Comparison of ENCODE assay signal across 23 cellular contexts in the genomic region with DNA sequence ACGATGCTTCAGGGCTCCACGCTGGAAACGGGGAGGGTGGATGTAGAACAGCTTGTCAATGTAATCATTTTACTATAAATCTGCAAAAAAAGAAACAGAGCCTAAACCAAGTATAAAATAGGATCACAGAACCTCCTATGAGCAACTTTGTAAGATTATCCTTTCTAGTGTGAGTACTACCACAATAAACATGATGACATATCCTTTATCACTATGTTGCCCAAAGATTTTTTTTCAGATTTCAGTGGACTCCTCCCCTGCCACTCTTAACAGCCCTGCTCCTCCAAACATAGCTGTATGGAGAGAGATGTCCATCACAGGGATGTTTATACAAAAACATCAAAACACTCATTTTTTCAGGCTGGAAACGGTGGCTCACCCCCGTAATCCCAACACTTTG.
A peak's percentile ranks its signal among the peaks of the same experiment; 100 is the strongest.
DNase-seq lines count a peak whose midpoint lies in the region; ATAC-seq, FAIRE-seq and TF ChIP-seq lines count a peak whose summit lies in the region.
"Had no signal": no experiment of that assay in that cellular context is flagged by ENCODE, and none has a peak within 500 bp of the region (broad histone marks: within the 10 kb centered on the region; RNA-seq: fewer than 3 reads in every experiment).

No MANE protein-coding gene starts in this region.

- H3K9ac ChIP-seq in PC-3 (ENCODE audit: low read length) (peak overlapping the region; percentile 52), skeletal muscle satellite cell (ENCODE audit: low read depth, low read length) (peak overlapping the region; percentile 26), kidney (ENCODE audit: low read length in 2 of 2) (no peak overlapping the region)
- H3K9ac ChIP-seq: BLaER1 had no signal

- no peak for TF ChIP-seq CTCF in HEK293 (tag by site-specific recombination; IDR thresholded peaks at IDR 0.05)
- no peak for TF ChIP-seq CTCF in PC-3 (conservative IDR thresholded peaks at IDR 0.05; ENCODE audit: low read depth, low read length)
- TF ChIP-seq CTCF in kidney (IDR thresholded peaks at IDR 0.05; ENCODE audit: borderline replicate concordance, extremely low read depth, insufficient read depth) = no peak
- TF ChIP-seq CTCF in progenitor cell of endocrine pancreas (IDR thresholded peaks at IDR 0.05; ENCODE audit: unreplicated experiment) = no peak
- TF ChIP-seq CTCF in GM13976 (IDR thresholded peaks at IDR 0.05; ENCODE audit: borderline replicate concordance, control extremely low read depth, extremely low read depth, insufficient read depth, missing control alignments) = no peak

- H3K27me3 Mint-ChIP-seq in progenitor cell of endocrine pancreas = peaks cover 36% of the 10 kb centered on the region

- no peak for FAIRE-seq in kidney (lab: Jason Lieb, UNC)
- FAIRE-seq: A204.1, GM12891, H54 had no signal

- H3F3A ChIP-seq in PC-3 (ENCODE audit: low read length, unreplicated experiment) = no peaks in the 10 kb centered on the region

- H3K79me2 ChIP-seq in PC-3 (ENCODE audit: low read length) = no peaks in the 10 kb centered on the region

- peak; percentile 56 for ATAC-seq in PC-3
- no peak for ATAC-seq in GM21367 (IDR thresholded peaks at IDR 0.05; ENCODE audit: unreplicated experiment)
- ATAC-seq: CD8-positive, alpha-beta T cell had no signal

- H3K4me1 Mint-ChIP-seq in progenitor cell of endocrine pancreas (ENCODE audit: low read depth) = peaks cover 2% of the 10 kb centered on the region
- H3K4me1 Mint-ChIP-seq: B cell had no signal

- in situ Hi-C loops in GM13976 (cut with MboI; ENCODE audit: low sequenced_read_pairs, unreplicated experiment) = no loop called here

- H4K20me1 ChIP-seq in PC-3 (ENCODE audit: low read length) = no peaks in the 10 kb centered on the region
- H4K20me1 ChIP-seq: BLaER1 had no signal

- H3K4me2 ChIP-seq in PC-3 (ENCODE audit: low read length) = peak overlapping the region; percentile 68
- H3K4me2 ChIP-seq in skeletal muscle satellite cell (ENCODE audit: low read length) = no peak overlapping the region
- H3K4me2 ChIP-seq: BLaER1 had no signal

- H3K9me2 ChIP-seq in PC-3 (replicated peaks; ENCODE audit: low read length) = no peaks in the 10 kb centered on the region

- H3K27me3 ChIP-seq in PC-3 (ENCODE audit: low read length) (no peaks in the 10 kb centered on the region), skeletal muscle satellite cell (ENCODE audit: control insufficient read depth, insufficient read depth, low read length) (no peaks in the 10 kb centered on the region)
- H3K27me3 ChIP-seq: BLaER1 had no signal

- peaks cover 15% of the 10 kb centered on the region for H3K9me3 Mint-ChIP-seq in progenitor cell of endocrine pancreas (ENCODE audit: low read depth)
- H3K9me3 Mint-ChIP-seq: CD8-positive, alpha-beta T cell had no signal

- DNase-seq in PC-3 (peak; percentile 34), epithelial cell of prostate (ENCODE audit: low read depth, low spot score) (no peak), kidney (no peak), progenitor cell of endocrine pancreas (ENCODE audit: low spot score, unreplicated experiment) (no peak), GM13976 (ENCODE audit: low spot score) (no peak)
- DNase-seq: Caco-2; CD4-positive, CD25-positive, alpha-beta regulatory T cell; CD8-positive, alpha-beta T cell; DMS79; EL; GDM1; GOT3 had no signal

- H3K27ac ChIP-seq in HEK293 (ENCODE audit: extremely low read depth, low read depth, low read length) (no peak overlapping the region), PC-3 (ENCODE audit: low read length) (peak overlapping the region; percentile 88), epithelial cell of prostate (peak overlapping the region; percentile 90), kidney (ENCODE audit: low read depth in 2 of 2, low read length in 2 of 2) (no peak overlapping the region)
- H3K27ac ChIP-seq: 22Rv1, BLaER1, C4-2B had no signal

- H3K36me3 Mint-ChIP-seq in progenitor cell of endocrine pancreas (ENCODE audit: insufficient read depth) = no peaks in the 10 kb centered on the region
- H3K36me3 Mint-ChIP-seq: CD4-positive, CD25-positive, alpha-beta regulatory T cell; CD8-positive, alpha-beta T cell had no signal

- intact Hi-C loops in PC-3 (cut with micrococcal nuclease) = no loop called here
- intact Hi-C loops in kidney (cut with DNase I) = no loop called here

- H3K4me1 ChIP-seq in HEK293 (ENCODE audit: control insufficient read depth, insufficient read depth, low read length) (no peaks in the 10 kb centered on the region), PC-3 (ENCODE audit: insufficient read depth, low read length) (peaks cover 37% of the 10 kb centered on the region), skeletal muscle satellite cell (ENCODE audit: control insufficient read depth, insufficient read depth, low read length) (no peaks in the 10 kb centered on the region), kidney (ENCODE audit: control insufficient read depth in 1 of 2, insufficient read depth in 1 of 2, low read depth in 1 of 2, low read length in 2 of 2) (no peaks in the 10 kb centered on the region)
- H3K4me1 ChIP-seq: HAP-1 had no signal

- no TSS peak for BruUV-seq in PC-3 (replicated peaks; lab: Mats Ljungman, UMichigan)

- POLR2A ChIA-PET in HEK293 (lab: Yijun Ruan, JAX) (no interaction called here), PC-3 (lab: Charles Lee; ENCODE audit: unreplicated experiment) (interaction anchor here (0.6 kb wide), 1 partner anchor 31 kb away, joined by 4 read pairs; no protein-coding TSS in a partner anchor)

- H3K9me3 ChIP-seq in HEK293 (ENCODE audit: control insufficient read depth, insufficient read depth, low read depth, low read length) (no peaks in the 10 kb centered on the region), PC-3 (ENCODE audit: low read length) (0 out of 2 replicates have a peak, but pooled peaks cover 4% of the 10 kb centered on the region), skeletal muscle satellite cell (replicated peaks; ENCODE audit: low read length) (peaks cover 15% of the 10 kb centered on the region), kidney (ENCODE audit: control insufficient read depth in 1 of 2, low read length in 2 of 2) (no peaks in the 10 kb centered on the region)
- H3K9me3 ChIP-seq: Caco-2, HAP-1 had no signal

- H3K36me3 ChIP-seq in HEK293 (ENCODE audit: control insufficient read depth in 2 of 2, insufficient read depth in 1 of 2, low read length in 2 of 2) = no peaks in the 10 kb centered on the region
- H3K36me3 ChIP-seq in PC-3 (ENCODE audit: low read depth, low read length) = no peaks in the 10 kb centered on the region
- H3K36me3 ChIP-seq in skeletal muscle satellite cell (ENCODE audit: insufficient read depth, low read length) = no peaks in the 10 kb centered on the region
- no peaks in the 10 kb centered on the region for H3K36me3 ChIP-seq in kidney (ENCODE audit: control insufficient read depth in 1 of 2, insufficient read depth in 2 of 2, low read length in 2 of 2)
- H3K36me3 ChIP-seq: BLaER1, HAP-1 had no signal

- H3K4me3 ChIP-seq in HEK293 (ENCODE audit: low read depth, low read length) (no peak overlapping the region), PC-3 (ENCODE audit: low read length) (no peak overlapping the region), skeletal muscle satellite cell (ENCODE audit: low read length) (no peak overlapping the region), kidney (ENCODE audit: low read length in 2 of 2) (no peak overlapping the region)
- H3K4me3 ChIP-seq: BLaER1, HAP-1 had no signal

- H3K27ac Mint-ChIP-seq in progenitor cell of endocrine pancreas = no peak overlapping the region
- H3K27ac Mint-ChIP-seq: B cell; CD4-positive, CD25-positive, alpha-beta regulatory T cell; CD8-positive, alpha-beta T cell had no signal

- no peak overlapping the region for H2AFZ ChIP-seq in PC-3 (ENCODE audit: low read length)

- H3K4me3 Mint-ChIP-seq in progenitor cell of endocrine pancreas (ENCODE audit: low read depth) = no peak overlapping the region
- H3K4me3 Mint-ChIP-seq: B cell; CD4-positive, CD25-positive, alpha-beta regulatory T cell; CD8-positive, alpha-beta T cell had no signal

- CTCF ChIA-PET in HEK293 (lab: Yijun Ruan, JAX) = interaction anchor here (0.7 kb wide), 2 partner anchors 11 to 243 kb away, joined by 3 read pairs; no protein-coding TSS in a partner anchor
- CTCF ChIA-PET in PC-3 (lab: Charles Lee) = no interaction called here

TF ChIP-seq in HEK293, 187 proteins besides CTCF, POLR2A, EP300 and RAD21:
- TF ChIP-seq ZBTB17 (tag by site-specific recombination; IDR thresholded peaks at IDR 0.05) = no peak
- TF ChIP-seq, protein P1, sequence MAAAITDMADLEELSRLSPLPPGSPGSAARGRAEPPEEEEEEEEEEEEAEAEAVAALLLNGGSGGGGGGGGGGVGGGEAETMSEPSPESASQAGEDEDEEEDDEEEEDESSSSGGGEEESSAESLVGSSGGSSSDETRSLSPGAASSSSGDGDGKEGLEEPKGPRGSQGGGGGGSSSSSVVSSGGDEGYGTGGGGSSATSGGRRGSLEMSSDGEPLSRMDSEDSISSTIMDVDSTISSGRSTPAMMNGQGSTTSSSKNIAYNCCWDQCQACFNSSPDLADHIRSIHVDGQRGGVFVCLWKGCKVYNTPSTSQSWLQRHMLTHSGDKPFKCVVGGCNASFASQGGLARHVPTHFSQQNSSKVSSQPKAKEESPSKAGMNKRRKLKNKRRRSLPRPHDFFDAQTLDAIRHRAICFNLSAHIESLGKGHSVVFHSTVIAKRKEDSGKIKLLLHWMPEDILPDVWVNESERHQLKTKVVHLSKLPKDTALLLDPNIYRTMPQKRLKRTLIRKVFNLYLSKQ (tag by site-specific recombination; IDR thresholded peaks at IDR 0.05; ENCODE audit: borderline replicate concordance) = no peak
- TF ChIP-seq ZNF324 (tag by site-specific recombination; IDR thresholded peaks at IDR 0.05) = no peak
- TF ChIP-seq, protein P2, sequence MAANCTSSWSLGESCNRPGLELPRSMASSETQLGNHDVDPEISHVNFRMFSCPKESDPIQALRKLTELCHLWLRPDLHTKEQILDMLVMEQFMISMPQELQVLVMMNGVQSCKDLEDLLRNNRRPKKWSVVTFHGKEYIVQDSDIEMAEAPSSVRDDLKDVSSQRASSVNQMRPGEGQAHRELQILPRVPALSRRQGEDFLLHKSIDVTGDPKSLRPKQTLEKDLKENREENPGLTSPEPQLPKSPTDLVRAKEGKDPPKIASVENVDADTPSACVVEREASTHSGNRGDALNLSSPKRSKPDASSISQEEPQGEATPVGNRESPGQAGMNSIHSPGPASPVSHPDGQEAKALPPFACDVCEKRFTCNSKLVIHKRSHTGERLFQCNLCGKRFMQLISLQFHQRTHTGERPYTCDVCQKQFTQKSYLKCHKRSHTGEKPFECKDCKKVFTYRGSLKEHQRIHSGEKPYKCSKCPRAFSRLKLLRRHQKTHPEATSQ (tag by site-specific recombination; IDR thresholded peaks at IDR 0.05) = no peak
- 0 out of 2 replicates have a peak, but pooled peaks have one; percentile 19 for TF ChIP-seq ZNF184 (tag by site-specific recombination; IDR thresholded peaks at IDR 0.05)

Comparison
In these comparisons a context has a peak if more than half of its experiments do, and no peak if none do; other contexts are left out.
1. H3K27ac ChIP-seq: peak in PC-3 (single experiment) and epithelial cell of prostate (single experiment); none in HEK293 (single experiment) and kidney (0 of 2).
2. H3K9ac ChIP-seq: peak in PC-3 (single experiment) and skeletal muscle satellite cell (single experiment); none in kidney (0 of 2).